Comparison of ENCODE assay signal across 6 cellular contexts in the genomic region with DNA sequence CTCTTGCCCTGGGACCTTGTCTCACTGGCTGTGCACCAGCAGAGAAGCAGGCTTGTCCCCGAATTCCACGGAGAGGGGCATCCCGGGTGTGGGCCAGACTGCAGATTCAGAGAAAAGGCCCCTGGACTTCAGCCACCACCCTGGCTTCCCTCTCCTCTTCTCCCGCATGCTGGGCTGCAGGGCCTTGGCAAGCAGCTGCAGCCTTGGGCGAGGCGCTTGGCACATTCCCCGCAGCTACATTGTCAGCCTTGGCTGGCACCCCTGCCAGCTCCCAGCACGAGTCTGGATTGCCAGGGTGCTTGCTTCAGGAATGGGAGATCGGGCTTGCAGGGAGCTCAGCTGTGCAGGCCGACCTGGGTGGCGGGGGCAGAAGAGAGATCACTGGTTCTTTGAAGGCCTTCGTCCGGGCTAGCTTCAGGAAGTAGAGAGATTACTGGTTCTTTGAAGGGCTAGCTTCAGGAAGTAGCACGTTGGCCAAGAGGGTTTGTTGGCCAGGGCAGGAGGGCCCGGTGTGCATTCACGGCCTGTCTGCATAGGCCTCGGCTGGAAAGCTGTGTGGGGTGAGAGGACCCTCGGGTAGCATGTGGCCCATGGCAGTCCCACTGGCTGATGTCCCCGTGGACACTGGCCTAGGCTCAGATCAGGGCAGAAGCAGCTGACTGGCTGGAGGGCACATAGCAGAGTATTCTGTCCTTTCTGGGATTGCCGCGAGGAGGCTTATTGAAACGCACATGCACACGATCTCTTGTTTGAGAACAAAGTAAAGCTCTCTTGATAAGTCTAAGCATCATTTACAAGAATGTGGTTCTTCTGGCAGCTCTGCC. TPM values are rescaled to one million over a fixed set of nuclear protein-coding genes. Genes with fewer than 3 reads are reported as not detected.
DNase-seq lines count a peak whose midpoint lies in the region; ATAC-seq and TF ChIP-seq lines count a peak whose summit lies in the region.

No MANE protein-coding gene starts in this region.

- H3K9ac ChIP-seq in MM.1S (ENCODE audit: low read length), result no peak overlapping the region
- H3K9ac ChIP-seq in duodenal mucosa (ENCODE audit: low read depth in 1 of 2, low read length in 2 of 2), result peak overlapping the region; percentile 47 to 65

- H3K9me3 ChIP-seq in A673 (ENCODE audit: low read depth, low read length, poor library complexity, severe bottlenecking) (no peaks in the 10 kb centered on the region), MM.1S (replicated peaks; ENCODE audit: insufficient read depth, low read length) (no peaks in the 10 kb centered on the region), duodenal mucosa (ENCODE audit: control insufficient read depth in 1 of 2, low read length in 2 of 2) (no peaks in the 10 kb centered on the region)

- H3K36me3 Mint-ChIP-seq in progenitor cell of endocrine pancreas (ENCODE audit: insufficient read depth), result peaks cover 10% of the 10 kb centered on the region

- DNase-seq in A673 (ENCODE audit: low spot score), result no peak
- no peak for DNase-seq in MM.1S
- DNase-seq in progenitor cell of endocrine pancreas (ENCODE audit: low spot score, unreplicated experiment), result no peak
- no peak for DNase-seq in stimulated activated CD4-positive, alpha-beta T cell treated with anti-CD3 and anti-CD28 coated beads, Interleukin-15, amount 100 ng/mL, for 24 hours

- peaks cover 8% of the 10 kb centered on the region for H3K4me1 ChIP-seq in A673 (ENCODE audit: insufficient read depth, low read length, poor library complexity, severe bottlenecking)
- H3K4me1 ChIP-seq in MM.1S (ENCODE audit: low read length), result peaks cover 28% of the 10 kb centered on the region
- H3K4me1 ChIP-seq in duodenal mucosa (ENCODE audit: control insufficient read depth in 1 of 2, insufficient read depth in 2 of 2, low read length in 2 of 2), result peaks cover 31 to 49% of the 10 kb centered on the region in 2 donors

- peak overlapping the region; percentile 62 for H3K27ac Mint-ChIP-seq in progenitor cell of endocrine pancreas

- peak overlapping the region; percentile 44 for H3K4me3 Mint-ChIP-seq in progenitor cell of endocrine pancreas (ENCODE audit: low read depth)

- H3K27me3 Mint-ChIP-seq in progenitor cell of endocrine pancreas, result no peaks in the 10 kb centered on the region

- H2AFZ ChIP-seq in MM.1S (ENCODE audit: low read length), result no peak overlapping the region

- peak overlapping the region; percentile 62; the same call in 1 of the 2 replicates for H3K4me2 ChIP-seq in MM.1S (ENCODE audit: low read depth, low read length)

- H3K36me3 ChIP-seq in A673 (ENCODE audit: insufficient read depth, low read length, poor library complexity, severe bottlenecking) (no peaks in the 10 kb centered on the region), MM.1S (replicated peaks; ENCODE audit: insufficient read depth, low read length) (no peaks in the 10 kb centered on the region), duodenal mucosa (ENCODE audit: control insufficient read depth in 1 of 2, insufficient read depth in 2 of 2, low read length in 2 of 2) (peaks cover 0 to 3% of the 10 kb centered on the region in 2 donors)

- POLR2A ChIA-PET in A673 (lab: Charles Lee; ENCODE audit: low non-redundant PET), result no interaction called here

- intact Hi-C loops in A673 (cut with micrococcal nuclease; ENCODE audit: unreplicated experiment), result no loop called here

- no TSS peak for BruUV-seq in A673 (replicated peaks; lab: Mats Ljungman, UMichigan)

- CTCF ChIA-PET in A673 (lab: Charles Lee), result no interaction called here

- H4K20me1 ChIP-seq in MM.1S (ENCODE audit: insufficient read depth, low read length), result no peaks in the 10 kb centered on the region

- peaks cover 15% of the 10 kb centered on the region for H3K4me1 Mint-ChIP-seq in progenitor cell of endocrine pancreas (ENCODE audit: low read depth)

- H3K27me3 ChIP-seq in A673 (replicated peaks; ENCODE audit: insufficient read depth, low read depth, low read length, poor library complexity), result no peaks in the 10 kb centered on the region
- H3K27me3 ChIP-seq in MM.1S (replicated peaks; ENCODE audit: insufficient read depth, low read length), result no peaks in the 10 kb centered on the region
- no peaks in the 10 kb centered on the region for H3K27me3 ChIP-seq in duodenal mucosa (ENCODE audit: control insufficient read depth in 1 of 2, insufficient read depth in 2 of 2, low read length in 2 of 2)

- peaks cover 9% of the 10 kb centered on the region for H3F3A ChIP-seq in MM.1S (ENCODE audit: insufficient read depth, low read length)

- H3K4me3 ChIP-seq in A673 (ENCODE audit: low read depth, low read length, poor library complexity, severe bottlenecking) (no peak overlapping the region), MM.1S (ENCODE audit: low read length) (no peak overlapping the region), duodenal mucosa (ENCODE audit: low read depth in 1 of 2, low read length in 2 of 2) (peak overlapping the region; percentile 50 to 53)

- TF ChIP-seq CTCF in A673 (conservative IDR thresholded peaks at IDR 0.05; ENCODE audit: low read depth, low read length) (no peak), MM.1S (IDR thresholded peaks at IDR 0.05; ENCODE audit: low read length) (no peak), progenitor cell of endocrine pancreas (IDR thresholded peaks at IDR 0.05; ENCODE audit: unreplicated experiment) (no peak)

- H3K9me3 Mint-ChIP-seq in progenitor cell of endocrine pancreas (ENCODE audit: low read depth), result peaks cover 13% of the 10 kb centered on the region

- H3K79me2 ChIP-seq in MM.1S (ENCODE audit: low read length), result peaks cover 25% of the 10 kb centered on the region

- no peaks in the 10 kb centered on the region for H3K9me2 ChIP-seq in MM.1S (replicated peaks; ENCODE audit: insufficient read depth, low read length)

- H3K27ac ChIP-seq in A673 (ENCODE audit: low read depth, low read length, poor library complexity, severe bottlenecking) (peak overlapping the region; percentile 16), MM.1S (ENCODE audit: low read length) (peak overlapping the region; percentile 57; the same call in 1 of the 2 replicates), duodenal mucosa (ENCODE audit: low read depth, low read length) (peak overlapping the region; percentile 85)

- no peak for ATAC-seq in HG02588 (IDR thresholded peaks at IDR 0.05; ENCODE audit: unreplicated experiment)

RNA-seq across cellular contexts. Expression of a gene that starts 2.7 kb away (rescaled TPM):
- total RNA-seq in A673 (2021) (7.8 and 8.0 TPM in 2 replicates), progenitor cell of endocrine pancreas (15.2 and 15.3 TPM in 2 replicates)

RNA-seq across cellular contexts. Expression of a gene that starts 3.1 kb away (rescaled TPM):
- total RNA-seq in A673 (2021) (219 and 235 TPM in 2 replicates), progenitor cell of endocrine pancreas (142 and 149 TPM in 2 replicates)

RNA-seq across cellular contexts. Expression of a gene that starts 36.7 kb away (rescaled TPM):
- total RNA-seq in A673 (2021) (0.59 TPM in 1 of 2 replicates, not detected in the other), progenitor cell of endocrine pancreas (0.98 and 1.1 TPM in 2 replicates)

RNA-seq across cellular contexts. Expression of a gene that starts 39.6 kb away (rescaled TPM):
- 41.4 and 49.8 TPM in 2 replicates for total RNA-seq in A673 (2021)
- 52.2 and 55.7 TPM in 2 replicates for total RNA-seq in progenitor cell of endocrine pancreas

RNA-seq across cellular contexts. Expression of a gene that starts 53.5 kb away (rescaled TPM):
- total RNA-seq in A673 (2021), result not detected in 2 replicates
- not detected in 2 replicates for total RNA-seq in progenitor cell of endocrine pancreas

Comparison
In these comparisons a context has a peak if more than half of its experiments do, and no peak if none do; other contexts are left out.
1. H3K27ac ChIP-seq: peak in every context shown above with its lines; median percentile 85 in duodenal mucosa; 57 in MM.1S; 16 in A673.
2. H3K4me3 ChIP-seq: peak in duodenal mucosa (2 of 2); none in A673 (single experiment) and MM.1S (single experiment).